ENCODE assay signal across 20 cellular contexts in the genomic region with DNA sequence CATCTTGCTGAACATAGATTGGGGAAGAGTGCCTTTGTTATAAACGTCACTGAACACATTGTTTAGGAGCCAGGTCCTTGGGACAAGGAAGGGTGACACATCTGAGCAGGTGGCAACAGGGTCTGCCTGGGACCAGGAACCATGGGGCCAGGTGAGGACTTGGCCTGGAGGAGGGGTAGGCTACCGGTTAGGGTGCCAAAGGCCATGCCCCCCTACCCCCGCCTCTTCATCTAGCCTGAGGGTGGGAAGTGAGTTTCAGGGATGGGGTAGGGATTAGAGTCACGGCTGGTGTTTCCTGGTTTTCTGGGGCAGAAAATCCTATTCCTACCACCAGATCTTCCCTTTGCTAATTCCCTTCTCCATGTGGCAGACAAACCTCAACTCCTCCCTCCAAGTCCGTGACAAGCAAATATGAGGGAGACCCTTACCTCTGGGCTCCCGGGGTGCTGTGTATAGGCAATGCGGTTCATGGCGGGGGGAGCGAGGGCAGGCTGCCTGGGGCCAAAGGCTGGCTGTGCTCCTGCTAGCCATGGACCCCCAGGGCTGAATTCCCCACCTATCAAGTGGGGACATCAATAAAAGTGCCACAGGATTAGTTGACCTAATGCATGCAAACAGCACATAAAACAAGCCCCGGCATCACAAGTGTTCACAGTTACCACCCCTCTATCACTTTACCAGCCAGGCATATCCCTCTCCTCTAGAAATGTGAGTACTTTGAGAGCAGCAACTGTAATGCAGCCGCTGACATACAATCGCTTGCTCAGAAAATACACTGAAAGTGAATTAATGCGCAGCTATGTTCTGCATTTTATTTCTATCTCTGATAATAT. TPM values are rescaled to one million over a fixed set of nuclear protein-coding genes. Genes with fewer than 3 reads are reported as not detected.
A peak's percentile ranks its signal among the peaks of the same experiment; 100 is the strongest.
DNase-seq lines count a peak whose midpoint lies in the region; ATAC-seq and TF ChIP-seq lines count a peak whose summit lies in the region.
"Had no signal": no experiment of that assay in that cellular context is flagged by ENCODE, and none has a peak within 500 bp of the region (broad histone marks: within the 10 kb centered on the region; RNA-seq: fewer than 3 reads in every experiment).

No MANE protein-coding gene starts in this region.

- H3K27me3 Mint-ChIP-seq in stimulated activated naive CD8-positive, alpha-beta T cell treated with anti-CD3 and anti-CD28 coated beads, Interleukin-15, Interleukin-2, amounts not matched to agents 100 ng/mL and 50 ng/mL, for 24 hours, result no peaks in the 10 kb centered on the region
- H3K27me3 Mint-ChIP-seq in activated CD4-positive, alpha-beta memory T cell treated with anti-CD3 and anti-CD28 coated beads for 36 hours, result no peaks in the 10 kb centered on the region

- intact Hi-C loops in activated CD4-positive, alpha-beta memory T cell treated with anti-CD3 and anti-CD28 coated beads for 36 hours (cut with micrococcal nuclease), result loop anchor here (5.0 kb wide), 1 partner anchor 282 kb away; a partner anchor contains a TSS
- intact Hi-C loops in posterior vena cava (cut with DNase I), result no loop called here

- DNase-seq in stimulated activated naive CD8-positive, alpha-beta T cell treated with anti-CD3 and anti-CD28 coated beads, Interleukin-15, Interleukin-2, amounts not matched to agents 100 U/mL and 50 U/mL, for 24 hours, result no peak
- no peak for DNase-seq in activated CD4-positive, alpha-beta memory T cell treated with anti-CD3 and anti-CD28 coated beads for 36 hours
- DNase-seq in GM20000 (ENCODE audit: low spot score) (no peak), posterior vena cava (ENCODE audit: low spot score) (no peak)
- no peak for DNase-seq in effector CD4-positive, alpha-beta T cell
- no peak for DNase-seq in stimulated activated naive CD4-positive, alpha-beta T cell (lab: John Stamatoyannopoulos, UW)
- DNase-seq: activated B cell treated with CpG ODN at 0.5 μM for 24 hours; activated T-cell treated with anti-CD3 and anti-CD28 coated beads for 4 hours; anterior cingulate cortex; Calu3; cerebellar nuclear complex; left cardiac atrium; NCI-H1436 treated with DMSO at 0.1 percent for 48 hours; NCI-H226; stimulated activated CD4-positive, alpha-beta T cell treated with anti-CD3 and anti-CD28 coated beads, Interleukin-2, amount 100 ng/mL, for 48 hours; thyroid gland had no signal

- H3K36me3 Mint-ChIP-seq in stimulated activated naive CD8-positive, alpha-beta T cell treated with anti-CD3 and anti-CD28 coated beads, Interleukin-15, Interleukin-2, amounts not matched to agents 100 ng/mL and 50 ng/mL, for 24 hours (ENCODE audit: low read depth), result peaks cover 68% of the 10 kb centered on the region
- H3K36me3 Mint-ChIP-seq in activated CD4-positive, alpha-beta memory T cell treated with anti-CD3 and anti-CD28 coated beads for 36 hours, result peaks cover 25% of the 10 kb centered on the region

- peaks cover 100% of the 10 kb centered on the region for H3K4me1 Mint-ChIP-seq in stimulated activated naive CD8-positive, alpha-beta T cell treated with anti-CD3 and anti-CD28 coated beads, Interleukin-15, Interleukin-2, amounts not matched to agents 100 ng/mL and 50 ng/mL, for 24 hours (ENCODE audit: low read depth)
- H3K4me1 Mint-ChIP-seq in activated CD4-positive, alpha-beta memory T cell treated with anti-CD3 and anti-CD28 coated beads for 36 hours (ENCODE audit: low read depth), result peaks cover 95% of the 10 kb centered on the region

- CTCF ChIA-PET in activated CD4-positive, alpha-beta memory T cell treated with anti-CD3 and anti-CD28 coated beads for 36 hours (lab: Charles Lee), result interaction anchor here (4.8 kb wide), 1 partner anchor 12 kb away, joined by 60 read pairs; a partner anchor contains a TSS

- ATAC-seq in stimulated activated naive CD8-positive, alpha-beta T cell treated with anti-CD3 and anti-CD28 coated beads, Interleukin-15, Interleukin-2, amounts not matched to agents 100 U/mL and 50 U/mL, for 24 hours, result no peak
- peak; percentile 28 for ATAC-seq in esophagus mucosa
- ATAC-seq: left cardiac atrium had no signal

- POLR2A ChIA-PET in activated CD4-positive, alpha-beta memory T cell treated with anti-CD3 and anti-CD28 coated beads for 36 hours (lab: Charles Lee), result interaction anchor here (1.2 to 2.5 kb wide), 2 partner anchors 13 to 49 kb away, joined by 4 to 8 read pairs; no protein-coding TSS in a partner anchor

- H3K27ac Mint-ChIP-seq in stimulated activated naive CD8-positive, alpha-beta T cell treated with anti-CD3 and anti-CD28 coated beads, Interleukin-15, Interleukin-2, amounts not matched to agents 100 ng/mL and 50 ng/mL, for 24 hours, result peak overlapping the region; percentile 97
- H3K27ac Mint-ChIP-seq in activated CD4-positive, alpha-beta memory T cell treated with anti-CD3 and anti-CD28 coated beads for 36 hours, result peak overlapping the region; percentile 16
- H3K27ac Mint-ChIP-seq: activated B cell treated with CpG ODN at 0.5 μM for 24 hours had no signal

- no peaks in the 10 kb centered on the region for H3K9me3 Mint-ChIP-seq in stimulated activated naive CD8-positive, alpha-beta T cell treated with anti-CD3 and anti-CD28 coated beads, Interleukin-15, Interleukin-2, amounts not matched to agents 100 ng/mL and 50 ng/mL, for 24 hours
- no peaks in the 10 kb centered on the region for H3K9me3 Mint-ChIP-seq in activated CD4-positive, alpha-beta memory T cell treated with anti-CD3 and anti-CD28 coated beads for 36 hours
- H3K9me3 Mint-ChIP-seq: activated B cell treated with CpG ODN at 0.5 μM for 24 hours had no signal

- TF ChIP-seq CTCF in GM20000 (IDR thresholded peaks at IDR 0.05; ENCODE audit: extremely low read depth, missing control alignments), result no peak

- peak overlapping the region; percentile 7 for H3K4me3 Mint-ChIP-seq in stimulated activated naive CD8-positive, alpha-beta T cell treated with anti-CD3 and anti-CD28 coated beads, Interleukin-15, Interleukin-2, amounts not matched to agents 100 ng/mL and 50 ng/mL, for 24 hours
- no peak overlapping the region for H3K4me3 Mint-ChIP-seq in activated CD4-positive, alpha-beta memory T cell treated with anti-CD3 and anti-CD28 coated beads for 36 hours
- H3K4me3 Mint-ChIP-seq: activated B cell treated with CpG ODN at 0.5 μM for 24 hours had no signal

RNA-seq across cellular contexts. Expression of a gene that starts 14.5 kb away (rescaled TPM):
- total RNA-seq in activated CD4-positive, alpha-beta memory T cell treated with anti-CD3 and anti-CD28 coated beads for 36 hours, result 100 to 1,000 TPM; 105 to 114 TPM
- total RNA-seq in esophagus mucosa (0.80 TPM), posterior vena cava (1 to 10 TPM; 1.3 to 2.0 TPM)
- total RNA-seq: M059J, osteocyte had no signal

RNA-seq across cellular contexts. Expression of a gene that starts 49.7 kb away (rescaled TPM):
- 10 to 100 TPM; 13.5 to 14.6 TPM for total RNA-seq in activated CD4-positive, alpha-beta memory T cell treated with anti-CD3 and anti-CD28 coated beads for 36 hours
- total RNA-seq in esophagus mucosa (61.8 TPM), posterior vena cava (100 to 1,000 TPM; 105 to 138 TPM)

Comparison
In these comparisons a context has a peak if more than half of its experiments do, and no peak if none do; other contexts are left out.
1. RNA of a gene that starts 14.5 kb away (total RNA-seq): 105 to 114 TPM in activated CD4-positive, alpha-beta memory T cell treated with anti-CD3 and anti-CD28 coated beads for 36 hours; 1.3 to 2.0 TPM in posterior vena cava and 0.80 TPM in esophagus mucosa (single experiment); every median in the first group is over 10 times any median in the second.